8 cellular contexts compared by ENCODE assay signal in genomic region chr20:49915380-49916145, GRCh38. TPM values are rescaled to one million over a fixed set of nuclear protein-coding genes. Genes with fewer than 3 reads are reported as not detected.
DNase-seq lines count a peak whose midpoint lies in the region; ATAC-seq, FAIRE-seq and TF ChIP-seq lines count a peak whose summit lies in the region.

Gene SPATA2, minus strand, starts transcription at chr20:49915529. Its CDS starts 7,039 bp downstream, at chr20:49908490.

- H3K36me3 ChIP-seq in KMS-11 (ENCODE audit: insufficient read depth) (no peaks in the 10 kb centered on the region), fibroblast of lung (ENCODE audit: control insufficient read depth, insufficient read depth, low read length) (no peaks in the 10 kb centered on the region)
- peaks cover 0 to 11% (median 0%) of the 10 kb centered on the region in 3 experiments for H3K36me3 ChIP-seq in naive thymus-derived CD4-positive, alpha-beta T cell (ENCODE audit: control insufficient read depth in 2 of 3, insufficient read depth in 3 of 3, low read length in 3 of 3)

- no peak for FAIRE-seq in RCC 7860 (lab: Jason Lieb, UNC)

- H3K27me3 ChIP-seq in KMS-11 (ENCODE audit: insufficient read depth, low read depth) (no peaks in the 10 kb centered on the region), fibroblast of lung (ENCODE audit: control insufficient read depth, insufficient read depth, low read length) (no peaks in the 10 kb centered on the region)
- no peaks in the 10 kb centered on the region for H3K27me3 ChIP-seq in naive thymus-derived CD4-positive, alpha-beta T cell (ENCODE audit: control insufficient read depth in 2 of 2, insufficient read depth in 2 of 2, low read length in 2 of 2)

- CTCF ChIA-PET in naive thymus-derived CD4-positive, alpha-beta T cell (lab: Charles Lee): interaction anchor here (1.1 to 1.3 kb wide), 2 partner anchors 14 to 28 kb away, joined by 4 to 6 read pairs; no protein-coding TSS in a partner anchor

- H3K9me3 Mint-ChIP-seq in naive thymus-derived CD4-positive, alpha-beta T cell: no peaks in the 10 kb centered on the region
- no peaks in the 10 kb centered on the region for H3K9me3 Mint-ChIP-seq in stimulated activated memory B cell treated with anti-CD40 and anti-IgM and Interleukin-4, amounts not matched to agents 10 μg/mL and 1 μg/mL and 100 μg/mL, for 72 hours

- TF ChIP-seq CTCF in KMS-11 (conservative IDR thresholded peaks at IDR 0.05; ENCODE audit: low read depth, low read length) (no peak), fibroblast of lung (conservative IDR thresholded peaks at IDR 0.05 in 1 of 2, IDR thresholded peaks at IDR 0.05 in 1 of 2; ENCODE audit: low read depth in 1 of 2, low read length in 2 of 2) (no peak)

- H3K9ac ChIP-seq in KMS-11: peak within 1 kb of the TSS; percentile 92
- peak within 1 kb of the TSS; percentile 100 for H3K9ac ChIP-seq in fibroblast of lung (ENCODE audit: insufficient read depth, low read length)

- H3K4me2 ChIP-seq in KMS-11 (peak within 1 kb of the TSS; percentile 97), fibroblast of lung (ENCODE audit: extremely low read depth, insufficient read depth, low read length) (peak within 1 kb of the TSS; percentile 80)

- peak within 1 kb of the TSS; percentile 96 to 99 (median 97) for H3K4me3 Mint-ChIP-seq in naive thymus-derived CD4-positive, alpha-beta T cell
- H3K4me3 Mint-ChIP-seq in stimulated activated memory B cell treated with anti-CD40 and anti-IgM and Interleukin-4, amounts not matched to agents 10 μg/mL and 1 μg/mL and 100 μg/mL, for 72 hours: peak within 1 kb of the TSS; percentile 93

- H3K27ac Mint-ChIP-seq in naive thymus-derived CD4-positive, alpha-beta T cell: peak within 1 kb of the TSS; percentile 97 to 100 (median 99)
- H3K27ac Mint-ChIP-seq in stimulated activated memory B cell treated with anti-CD40 and anti-IgM and Interleukin-4, amounts not matched to agents 10 μg/mL and 1 μg/mL and 100 μg/mL, for 72 hours: peak within 1 kb of the TSS; percentile 98

- no peaks in the 10 kb centered on the region for H3K36me3 Mint-ChIP-seq in naive thymus-derived CD4-positive, alpha-beta T cell
- no peaks in the 10 kb centered on the region for H3K36me3 Mint-ChIP-seq in stimulated activated memory B cell treated with anti-CD40 and anti-IgM and Interleukin-4, amounts not matched to agents 10 μg/mL and 1 μg/mL and 100 μg/mL, for 72 hours

- H3K4me1 Mint-ChIP-seq in naive thymus-derived CD4-positive, alpha-beta T cell: peaks cover 25 to 48% (median 36%) of the 10 kb centered on the region in 7 donors
- H3K4me1 Mint-ChIP-seq in stimulated activated memory B cell treated with anti-CD40 and anti-IgM and Interleukin-4, amounts not matched to agents 10 μg/mL and 1 μg/mL and 100 μg/mL, for 72 hours: peaks cover 49% of the 10 kb centered on the region

- no peaks in the 10 kb centered on the region; the same call in 1 of the 2 replicates for H4K20me1 ChIP-seq in KMS-11 (ENCODE audit: insufficient read depth)
- no peaks in the 10 kb centered on the region for H4K20me1 ChIP-seq in fibroblast of lung (ENCODE audit: control insufficient read depth, extremely low read depth, insufficient read depth, low read length)

- H3K4me3 ChIP-seq in KMS-11 (IDR thresholded peaks at IDR 0.05; ENCODE audit: insufficient read depth, low read depth, low read length): peak within 1 kb of the TSS; percentile 15
- H3K4me3 ChIP-seq in fibroblast of lung (replicated peaks in 1 of 4; ENCODE audit: control extremely low read depth in 1 of 4, insufficient read depth in 1 of 4, low read depth in 3 of 4, low read length in 4 of 4): peak within 1 kb of the TSS; percentile 48 to 96 (median 82)
- peak within 1 kb of the TSS; percentile 93 for H3K4me3 ChIP-seq in naive thymus-derived CD4-positive, alpha-beta T cell (ENCODE audit: low read length)

- POLR2A ChIA-PET in naive thymus-derived CD4-positive, alpha-beta T cell (lab: Charles Lee): interaction anchor here (0.6 to 5.5 kb wide), 3 partner anchors 9 to 627 kb away, joined by 3 to 44 read pairs (median 3); partner anchors contain the start of gene RNF114

- H3K4me1 ChIP-seq in KMS-11 (ENCODE audit: low read depth, poor library complexity, severe bottlenecking) (peaks cover 31% of the 10 kb centered on the region), fibroblast of lung (ENCODE audit: control insufficient read depth, extremely low read depth, insufficient read depth, low read length) (peaks cover 4% of the 10 kb centered on the region)
- H3K4me1 ChIP-seq in naive thymus-derived CD4-positive, alpha-beta T cell (ENCODE audit: control insufficient read depth in 2 of 2, insufficient read depth in 2 of 2, low read length in 2 of 2): peaks cover 11 to 16% of the 10 kb centered on the region in 2 donors

- peak; percentile 80 for ATAC-seq in GM21737 (IDR thresholded peaks at IDR 0.05; ENCODE audit: unreplicated experiment)
- peak; percentile 88 for ATAC-seq in naive thymus-derived CD4-positive, alpha-beta T cell
- peak; percentile 94 for ATAC-seq in stimulated activated memory B cell treated with anti-CD40 and anti-IgM and Interleukin-4, amounts not matched to agents 10 μg/mL and 1 μg/mL and 100 μg/mL, for 72 hours

- H2AFZ ChIP-seq in KMS-11 (ENCODE audit: low read depth) (peak within 1 kb of the TSS; percentile 90), fibroblast of lung (ENCODE audit: low read length) (peak within 1 kb of the TSS; percentile 100)

- H3K79me2 ChIP-seq in KMS-11 (ENCODE audit: insufficient read depth, low read depth) (peaks cover 49% of the 10 kb centered on the region), fibroblast of lung (ENCODE audit: control insufficient read depth, insufficient read depth, low read length) (peaks cover 40% of the 10 kb centered on the region)

- H3K27me3 Mint-ChIP-seq in naive thymus-derived CD4-positive, alpha-beta T cell: no peaks in the 10 kb centered on the region
- H3K27me3 Mint-ChIP-seq in stimulated activated memory B cell treated with anti-CD40 and anti-IgM and Interleukin-4, amounts not matched to agents 10 μg/mL and 1 μg/mL and 100 μg/mL, for 72 hours: no peaks in the 10 kb centered on the region

- DNase-seq in DMS79 (lab: John Stamatoyannopoulos, UW) (peak; percentile 88), RCC 7860 (ENCODE audit: low spot score) (peak; percentile 93), activated T-helper 1 cell treated with Interleukin-2 at 50 U/mL for 16 hours (ENCODE audit: low read depth) (peak; percentile 82), fibroblast of lung (ENCODE audit: low read depth in 2 of 2) (peak; percentile 93 to 96)
- peak; percentile 87 to 99 (median 93) for DNase-seq in naive thymus-derived CD4-positive, alpha-beta T cell

- intact Hi-C loops in naive thymus-derived CD4-positive, alpha-beta T cell (cut with micrococcal nuclease): loop anchor here (1.0 to 5.0 kb wide), 10 partner anchors 13 to 868 kb away; partner anchors contain the start of genes RNF114 (in 2 of the 2), CSE1L (in 1 of the 2), PTPN1 (in 1 of the 2) and SLC9A8 (in 1 of the 2)

- peak within 1 kb of the TSS; percentile 96 for H3K27ac ChIP-seq in KMS-11
- peak within 1 kb of the TSS; percentile 100 for H3K27ac ChIP-seq in fibroblast of lung (ENCODE audit: insufficient read depth, low read length)
- H3K27ac ChIP-seq in naive thymus-derived CD4-positive, alpha-beta T cell (ENCODE audit: low read depth, low read length): peak within 1 kb of the TSS; percentile 100

- no peaks in the 10 kb centered on the region for H3K9me3 ChIP-seq in fibroblast of lung (ENCODE audit: control insufficient read depth, insufficient read depth, low read depth, low read length)
- no peaks in the 10 kb centered on the region for H3K9me3 ChIP-seq in naive thymus-derived CD4-positive, alpha-beta T cell (ENCODE audit: control insufficient read depth in 2 of 3, low read length in 3 of 3)

RNA-seq across cellular contexts. Expression of gene SPATA2, which starts in this region (rescaled TPM):
- 1.0 and 2.0 TPM in 2 replicates for total RNA-seq in fibroblast of lung
- polyA plus RNA-seq in fibroblast of lung: 3.6 and 4.2 TPM in 2 replicates
- 4.6 and 4.9 TPM in 2 replicates for polyA plus RNA-seq in fibroblast of lung (2012)
- polyA minus RNA-seq in fibroblast of lung (ENCODE audit: low replicate concordance): 4.6 and 5.1 TPM in 2 replicates
- 10 to 100 TPM in 2 of 5 experiments, 1 to 10 TPM in 3; 9.0 to 18.4 (median 10.0) TPM for total RNA-seq in naive thymus-derived CD4-positive, alpha-beta T cell
- 1 to 10 TPM; 2.7 to 7.4 TPM for polyA plus RNA-seq in naive thymus-derived CD4-positive, alpha-beta T cell

Comparison
In these comparisons a context has a peak if more than half of its experiments do, and no peak if none do; other contexts are left out.
1. Peak in every context shown above with its lines: DNase-seq, ATAC-seq, H3K4me3 ChIP-seq and H3K27ac ChIP-seq.
2. H3K4me3 ChIP-seq: peak in every context shown above with its lines; median percentile 93 in naive thymus-derived CD4-positive, alpha-beta T cell; 82 in fibroblast of lung; 15 in KMS-11.